Comparison of ENCODE assay signal across 11 cellular contexts in genomic region chr7:123894753-123895152, GRCh38. TPM values are rescaled to one million over a fixed set of nuclear protein-coding genes. Genes with fewer than 3 reads are reported as not detected.
"Had no signal": no experiment of that assay in that cellular context is flagged by ENCODE, and none has a peak within 500 bp of the region (broad histone marks: within the 10 kb centered on the region; RNA-seq: fewer than 3 reads in every experiment).

No MANE protein-coding gene starts in this region.

RNA-seq across cellular contexts. Expression of gene SPAM1, which starts 30.3 kb away (rescaled TPM):
- total RNA-seq: OCI-LY7, PC-3, PC-9, Right ventricle myocardium inferior, Right ventricle myocardium superior, RPMI7951, SJCRH30, SJSA1, SK-MEL-5, T-cell had no signal
- polyA plus RNA-seq: SK-N-SH had no signal

RNA-seq across cellular contexts. Expression of gene HYAL4, which starts 49.8 kb away (rescaled TPM):
- total RNA-seq: OCI-LY7, PC-9, Right ventricle myocardium inferior, Right ventricle myocardium superior, RPMI7951, SJCRH30, SJSA1, SK-MEL-5, T-cell had no signal
- polyA plus RNA-seq: SK-N-SH had no signal
